Comparison of ENCODE assay signal across 27 cellular contexts in genomic region chr1:67611841-67612240, GRCh38.
DNase-seq lines count a peak whose midpoint lies in the region; ATAC-seq and TF ChIP-seq lines count a peak whose summit lies in the region.
"Had no signal": no experiment of that assay in that cellular context is flagged by ENCODE, and none has a peak within 500 bp of the region (broad histone marks: within the 10 kb centered on the region; RNA-seq: fewer than 3 reads in every experiment).

No MANE protein-coding gene starts in this region.

- H3K36me3 Mint-ChIP-seq in naive thymus-derived CD8-positive, alpha-beta T cell = no peaks in the 10 kb centered on the region
- no peaks in the 10 kb centered on the region for H3K36me3 Mint-ChIP-seq in activated T-helper 1 cell treated with anti-CD3 and anti-CD28 coated beads, Interleukin-12 subunit alpha, Interleukin-12 subunit beta, Interleukin-2, Interleukin-4 antibody, amounts not matched to agents 30 ng/mL and 10 ng/mL and 1 ng/mL, durations not matched to agents 14 hours and 24 hours and 36 hours (ENCODE audit: low read depth)

- H3K4me1 Mint-ChIP-seq in naive thymus-derived CD8-positive, alpha-beta T cell = peaks cover 6 to 11% (median 8%) of the 10 kb centered on the region in 4 donors
- H3K4me1 Mint-ChIP-seq in activated T-helper 1 cell treated with anti-CD3 and anti-CD28 coated beads, Interleukin-12 subunit alpha, Interleukin-12 subunit beta, Interleukin-2, Interleukin-4 antibody, amounts not matched to agents 30 ng/mL and 10 ng/mL and 1 ng/mL, durations not matched to agents 14 hours and 24 hours and 36 hours (ENCODE audit: low read depth) = no peaks in the 10 kb centered on the region

- no peak overlapping the region for H3K4me3 ChIP-seq in heart right ventricle
- H3K4me3 ChIP-seq: GM23248, K562, PC-9, SJSA1 had no signal

- no peak for TF ChIP-seq CTCF in heart right ventricle (IDR thresholded peaks at IDR 0.05)

- peaks cover 0 to 15% (median 8%) of the 10 kb centered on the region in 9 donors for H3K4me1 ChIP-seq in heart right ventricle

- DNase-seq in AG08395 (ENCODE audit: low spot score) (peak; percentile 4), ELR (ENCODE audit: low read depth) (peak; percentile 30), fibroblast of peridontal ligament (ENCODE audit: extremely low read depth) (peak; percentile 29), heart right ventricle (no peak)
- DNase-seq in naive thymus-derived CD8-positive, alpha-beta T cell = no peak
- DNase-seq in activated T-helper 1 cell treated with anti-CD3 and anti-CD28 coated beads, Interleukin-12 subunit alpha, Interleukin-12 subunit beta, Interleukin-2, Interleukin-4 antibody, amounts not matched to agents 30 ng/mL and 10 ng/mL and 1 ng/mL, durations not matched to agents 14 hours and 24 hours and 36 hours (ENCODE audit: low spot score) = no peak
- DNase-seq: CD4-positive, alpha-beta T cell; GF-D8; GM23248; H7; NCI-H1092 treated with DMSO at 0.1 percent for 48 hours; NCI-H1436; NCI-H187; NCI-H2171 treated with DMSO at 0.1 percent for 48 hours; NCI-H446; NCI-H524 treated with DMSO at 0.1 percent for 48 hours; NCI-H774; NK-92 treated with Interleukin-12 subunit alpha and Interleukin-12 subunit beta, amount 100 ng/mL, for 24 hours; Right ventricle myocardium superior; RPMI8226 had no signal

- H3K27ac Mint-ChIP-seq in naive thymus-derived CD8-positive, alpha-beta T cell = no peak overlapping the region
- H3K27ac Mint-ChIP-seq in activated T-helper 1 cell treated with anti-CD3 and anti-CD28 coated beads, Interleukin-12 subunit alpha, Interleukin-12 subunit beta, Interleukin-2, Interleukin-4 antibody, amounts not matched to agents 30 ng/mL and 10 ng/mL and 1 ng/mL, durations not matched to agents 14 hours and 24 hours and 36 hours = no peak overlapping the region
- H3K27ac Mint-ChIP-seq: CD4-positive, alpha-beta T cell had no signal

- no peak overlapping the region for H3K27ac ChIP-seq in heart right ventricle
- H3K27ac ChIP-seq: 22Rv1, GM23248, PC-9, SJSA1 had no signal

- intact Hi-C loops in activated T-helper 1 cell treated with anti-CD3 and anti-CD28 coated beads, Interleukin-12 subunit alpha, Interleukin-12 subunit beta, Interleukin-2, Interleukin-4 antibody, amounts not matched to agents 30 ng/mL and 10 ng/mL and 1 ng/mL, durations not matched to agents 14 hours and 24 hours and 36 hours (cut with micrococcal nuclease) = no loop called here
- intact Hi-C loops in heart right ventricle (cut with DNase I) = no loop called here

- 83 to 89% methylated on average over 3 of the region's 3 CpGs for WGBS in heart right ventricle, 2 donors

- H3K9me3 ChIP-seq in heart right ventricle = no peaks in the 10 kb centered on the region
- H3K9me3 ChIP-seq: SJSA1 had no signal

- no peak overlapping the region for H3K4me3 Mint-ChIP-seq in naive thymus-derived CD8-positive, alpha-beta T cell
- H3K4me3 Mint-ChIP-seq in activated T-helper 1 cell treated with anti-CD3 and anti-CD28 coated beads, Interleukin-12 subunit alpha, Interleukin-12 subunit beta, Interleukin-2, Interleukin-4 antibody, amounts not matched to agents 30 ng/mL and 10 ng/mL and 1 ng/mL, durations not matched to agents 14 hours and 24 hours and 36 hours = no peak overlapping the region
- H3K4me3 Mint-ChIP-seq: CD4-positive, alpha-beta T cell had no signal

- H3K27me3 ChIP-seq in heart right ventricle = no peaks in the 10 kb centered on the region
- H3K27me3 ChIP-seq: SJSA1 had no signal

- no peaks in the 10 kb centered on the region for H3K36me3 ChIP-seq in heart right ventricle
- H3K36me3 ChIP-seq: SJSA1 had no signal

- ATAC-seq in SK-N-SH treated with all-trans-retinoic acid at 6 μM for 48 hours (no peak), heart right ventricle (no peak), GM18858 (IDR thresholded peaks at IDR 0.05; ENCODE audit: unreplicated experiment) (no peak)
- no peak for ATAC-seq in naive thymus-derived CD8-positive, alpha-beta T cell
- ATAC-seq: HepG2, K562 had no signal

- peaks cover 0 to 2% (median 0%) of the 10 kb centered on the region in 9 donors for H3K9me3 Mint-ChIP-seq in naive thymus-derived CD8-positive, alpha-beta T cell
- H3K9me3 Mint-ChIP-seq in activated T-helper 1 cell treated with anti-CD3 and anti-CD28 coated beads, Interleukin-12 subunit alpha, Interleukin-12 subunit beta, Interleukin-2, Interleukin-4 antibody, amounts not matched to agents 30 ng/mL and 10 ng/mL and 1 ng/mL, durations not matched to agents 14 hours and 24 hours and 36 hours = no peaks in the 10 kb centered on the region
- H3K9me3 Mint-ChIP-seq: CD4-positive, alpha-beta T cell had no signal

- H3K27me3 Mint-ChIP-seq in naive thymus-derived CD8-positive, alpha-beta T cell = peaks cover 2 to 16% (median 7%) of the 10 kb centered on the region in 5 donors
- H3K27me3 Mint-ChIP-seq in activated T-helper 1 cell treated with anti-CD3 and anti-CD28 coated beads, Interleukin-12 subunit alpha, Interleukin-12 subunit beta, Interleukin-2, Interleukin-4 antibody, amounts not matched to agents 30 ng/mL and 10 ng/mL and 1 ng/mL, durations not matched to agents 14 hours and 24 hours and 36 hours (ENCODE audit: insufficient read depth) = peaks cover 3% of the 10 kb centered on the region

- POLR2A ChIA-PET in naive thymus-derived CD8-positive, alpha-beta T cell (lab: Charles Lee) = no interaction called here

TF ChIP-seq in SK-N-SH treated with all-trans-retinoic acid at 6 μM for 48 hours, 23 proteins besides CTCF, POLR2A, EP300 and RAD21:
- no peak for TF ChIP-seq TOX (CRISPR knock-in tag; IDR thresholded peaks at IDR 0.05; ENCODE audit: borderline replicate concordance)
- TF ChIP-seq GLIS3 (CRISPR knock-in tag; IDR thresholded peaks at IDR 0.05) = no peak
- no peak for TF ChIP-seq TSHZ2 (CRISPR knock-in tag; IDR thresholded peaks at IDR 0.05)
- no peak for TF ChIP-seq CREB5 (CRISPR knock-in tag; IDR thresholded peaks at IDR 0.05; ENCODE audit: low read depth)
- TF ChIP-seq ISL1 (CRISPR knock-in tag; IDR thresholded peaks at IDR 0.05) = 0 out of 2 replicates have a peak, but pooled peaks have one; percentile 10

Comparison
In these comparisons a context has a peak if more than half of its experiments do, and no peak if none do; other contexts are left out.
1. DNase-seq: peak in AG08395 (single experiment), ELR (single experiment) and fibroblast of peridontal ligament (single experiment); none in naive thymus-derived CD8-positive, alpha-beta T cell (0 of 10), activated T-helper 1 cell treated with anti-CD3 and anti-CD28 coated beads, Interleukin-12 subunit alpha, Interleukin-12 subunit beta, Interleukin-2, Interleukin-4 antibody, amounts not matched to agents 30 ng/mL and 10 ng/mL and 1 ng/mL, durations not matched to agents 14 hours and 24 hours and 36 hours (single experiment) and heart right ventricle (0 of 2).